Comparison of ENCODE assay signal across 10 cellular contexts in the genomic region with DNA sequence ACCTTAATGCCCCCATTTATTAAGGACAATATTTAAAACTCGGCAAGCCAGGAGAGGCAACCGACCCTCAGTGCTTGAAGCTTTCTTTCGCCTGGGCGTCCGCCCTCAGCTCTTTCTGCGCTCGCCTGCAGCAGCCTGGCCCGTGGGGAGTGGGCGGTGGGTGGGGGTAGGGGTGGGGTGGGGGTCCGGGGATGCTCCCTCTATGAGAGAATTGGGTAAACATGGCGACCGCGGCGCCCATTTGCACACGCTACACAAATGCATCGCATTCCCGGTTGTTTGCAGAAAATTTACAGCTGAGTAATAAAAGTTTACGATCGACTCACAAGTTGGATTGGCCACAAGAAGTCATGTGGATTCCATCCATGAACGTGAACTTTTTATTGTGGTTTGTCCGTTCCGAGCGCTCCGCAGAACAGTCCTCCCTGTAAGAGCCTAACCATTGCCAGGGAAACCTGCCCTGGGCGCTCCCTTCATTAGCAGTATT. TPM values are rescaled to one million over a fixed set of nuclear protein-coding genes. Genes with fewer than 3 reads are reported as not detected.
DNase-seq lines count a peak whose midpoint lies in the region; ATAC-seq and TF ChIP-seq lines count a peak whose summit lies in the region.
"Had no signal": no experiment of that assay in that cellular context is flagged by ENCODE, and none has a peak within 500 bp of the region (broad histone marks: within the 10 kb centered on the region; RNA-seq: fewer than 3 reads in every experiment).

No MANE protein-coding gene starts in this region.

- DNase-seq in DMS79 (lab: John Stamatoyannopoulos, UW) = peak; percentile 57
- DNase-seq in NCI-H1092 treated with DMSO at 0.1 percent for 48 hours (lab: John Stamatoyannopoulos, UW) = peak; percentile 75
- peak; percentile 82 for DNase-seq in astrocyte of the spinal cord (ENCODE audit: low read depth, low spot score)
- DNase-seq in ovary = peak in 2 of 5 donors; percentile 58 to 62
- no peak for DNase-seq in activated naive CD4-positive, alpha-beta T cell treated with anti-CD3 and anti-CD28 coated beads, Interleukin-2, amount 50 U/mL, for 16 hours
- DNase-seq in HuH-7.5 (ENCODE audit: low spot score) = no peak

- no peak for TF ChIP-seq CTCF in astrocyte of the spinal cord (IDR thresholded peaks at IDR 0.05; ENCODE audit: low read depth, low read length)
- TF ChIP-seq CTCF in ovary (IDR thresholded peaks at IDR 0.05) = no peak

- TF ChIP-seq EP300 in ovary (IDR thresholded peaks at IDR 0.05) = no peak

- no peaks in the 10 kb centered on the region for H3K36me3 ChIP-seq in ovary

- H3K4me1 ChIP-seq in ovary (ENCODE audit: insufficient read depth) = no peaks in the 10 kb centered on the region

- peak overlapping the region; percentile 95 to 100 for H3K27ac ChIP-seq in ovary

- ATAC-seq in HG03108 (IDR thresholded peaks at IDR 0.05; ENCODE audit: unreplicated experiment) (no peak), GM18505 (IDR thresholded peaks at IDR 0.05; ENCODE audit: unreplicated experiment) (no peak)
- ATAC-seq: naive thymus-derived CD8-positive, alpha-beta T cell had no signal

- H3K27me3 ChIP-seq in ovary = no peaks in the 10 kb centered on the region

- WGBS in ovary, 3 donors = 1% methylated on average over 25 of the region's 25 CpGs

- peak overlapping the region; percentile 64 for H3K4me3 ChIP-seq in astrocyte of the spinal cord (ENCODE audit: low read depth, low read length)
- peak overlapping the region; percentile 56 for H3K4me3 ChIP-seq in ovary

- intact Hi-C loops in ovary (cut with DNase I) = no loop called here

- TF ChIP-seq POLR2A in ovary (IDR thresholded peaks at IDR 0.05) (no peak), GM18505 (IDR thresholded peaks at IDR 0.05; ENCODE audit: borderline replicate concordance, extremely low read depth, insufficient read depth, insufficient read length) (no peak)

- no peaks in the 10 kb centered on the region for H3K9me3 ChIP-seq in ovary

- in situ Hi-C loops in astrocyte of the spinal cord (cut with HindIII; ENCODE audit: low sequenced_read_pairs) = loop anchor here (25.0 kb wide), 1 partner anchor 171 kb away; a partner anchor contains a TSS

RNA-seq across cellular contexts. Expression of a gene that starts 7.7 kb away (rescaled TPM):
- 10 to 100 TPM in 1 of 7 donors, 1 to 10 TPM in 5, under 1 TPM in 1; 0.34 to 13.9 (median 7.7) TPM for total RNA-seq in ovary
- polyA plus RNA-seq in ovary = 10 to 100 TPM in 1 of 2 donors, 1 to 10 TPM in 1; 3.2 to 19.4 TPM
- total RNA-seq: naive thymus-derived CD8-positive, alpha-beta T cell; T-helper 2 cell treated with Interferon-gamma antibody and Interleukin-4, amounts not matched to agents 100 ng/mL and 5 ng/mL, for 36 hours had no signal
- polyA plus RNA-seq: naive thymus-derived CD8-positive, alpha-beta T cell had no signal

RNA-seq across cellular contexts. Expression of a gene that starts 11.7 kb away (rescaled TPM):
- 10 to 100 TPM in 5 of 7 donors, 1 to 10 TPM in 2; 3.9 to 56.1 (median 21.4) TPM for total RNA-seq in ovary
- 10 to 100 TPM; 23.3 to 37.8 TPM for polyA plus RNA-seq in ovary
- total RNA-seq: naive thymus-derived CD8-positive, alpha-beta T cell; T-helper 2 cell treated with Interferon-gamma antibody and Interleukin-4, amounts not matched to agents 100 ng/mL and 5 ng/mL, for 36 hours had no signal
- polyA plus RNA-seq: naive thymus-derived CD8-positive, alpha-beta T cell had no signal

RNA-seq across cellular contexts. Expression of a gene that starts 16.3 kb away (rescaled TPM):
- total RNA-seq in ovary = 10 to 100 TPM in 1 of 7 donors, 1 to 10 TPM in 6; 1.8 to 11.0 (median 3.6) TPM
- polyA plus RNA-seq in ovary = 1 to 10 TPM; 2.1 to 2.2 TPM
- total RNA-seq: naive thymus-derived CD8-positive, alpha-beta T cell; T-helper 2 cell treated with Interferon-gamma antibody and Interleukin-4, amounts not matched to agents 100 ng/mL and 5 ng/mL, for 36 hours had no signal
- polyA plus RNA-seq: naive thymus-derived CD8-positive, alpha-beta T cell had no signal

RNA-seq across cellular contexts. Expression of a gene that starts 16.6 kb away (rescaled TPM):
- 1 to 10 TPM in 2 of 7 donors, under 1 TPM in 4, not detected in 1; 0.26 to 3.9 (median 0.51) TPM for total RNA-seq in ovary
- 10 to 100 TPM in 1 of 2 donors, 1 to 10 TPM in 1; 3.4 to 15.0 TPM for polyA plus RNA-seq in ovary
- total RNA-seq: naive thymus-derived CD8-positive, alpha-beta T cell; T-helper 2 cell treated with Interferon-gamma antibody and Interleukin-4, amounts not matched to agents 100 ng/mL and 5 ng/mL, for 36 hours had no signal
- polyA plus RNA-seq: naive thymus-derived CD8-positive, alpha-beta T cell had no signal

RNA-seq across cellular contexts. Expression of a gene that starts 31.6 kb away (rescaled TPM):
- 1 to 10 TPM in 2 of 7 donors, under 1 TPM in 3, not detected in 2; 0.15 to 5.0 (median 0.23) TPM for total RNA-seq in ovary
- 10 to 100 TPM in 1 of 2 donors, 1 to 10 TPM in 1; 2.0 to 15.4 TPM for polyA plus RNA-seq in ovary
- total RNA-seq: naive thymus-derived CD8-positive, alpha-beta T cell; T-helper 2 cell treated with Interferon-gamma antibody and Interleukin-4, amounts not matched to agents 100 ng/mL and 5 ng/mL, for 36 hours had no signal
- polyA plus RNA-seq: naive thymus-derived CD8-positive, alpha-beta T cell had no signal

Comparison
In these comparisons a context has a peak if more than half of its experiments do, and no peak if none do; other contexts are left out.
1. DNase-seq: peak in DMS79 (single experiment), NCI-H1092 treated with DMSO at 0.1 percent for 48 hours (single experiment) and astrocyte of the spinal cord (single experiment); none in activated naive CD4-positive, alpha-beta T cell treated with anti-CD3 and anti-CD28 coated beads, Interleukin-2, amount 50 U/mL, for 16 hours (single experiment) and HuH-7.5 (single experiment).